In the genomic region with DNA sequence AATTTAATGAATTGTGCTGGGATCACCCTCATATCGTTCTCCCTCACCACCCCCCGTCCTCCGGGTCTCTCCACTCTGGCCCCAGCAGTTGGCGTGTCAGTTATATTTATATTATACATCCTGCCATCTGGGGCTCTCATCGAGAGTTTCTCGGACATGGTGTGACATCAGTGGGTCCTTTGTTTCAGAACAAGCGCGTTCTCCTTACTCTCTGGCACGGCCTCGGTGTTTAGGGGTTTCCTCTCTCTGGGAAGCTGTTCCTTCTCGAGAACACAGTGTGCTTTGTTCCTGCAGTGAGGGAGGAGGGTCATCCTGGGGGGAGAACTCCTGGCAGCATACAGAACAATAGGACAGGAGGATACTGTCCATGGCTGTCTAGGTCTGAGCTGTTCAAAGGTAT, we compare ENCODE assay signal across 11 cellular contexts. TPM values are rescaled to one million over a fixed set of nuclear protein-coding genes. Genes with fewer than 3 reads are reported as not detected.
DNase-seq lines count a peak whose midpoint lies in the region; ATAC-seq and TF ChIP-seq lines count a peak whose summit lies in the region.
"Had no signal": no experiment of that assay in that cellular context is flagged by ENCODE, and none has a peak within 500 bp of the region (broad histone marks: within the 10 kb centered on the region; RNA-seq: fewer than 3 reads in every experiment).

No MANE protein-coding gene starts in this region.

- WGBS in heart right ventricle, 2 donors: 35 to 50% methylated on average over 11 of the region's 11 CpGs

- DNase-seq in caudate nucleus (lab: John Stamatoyannopoulos, UW): peak in 21 of 61 donors; percentile 17 to 71 (median 44)
- peak in 1 of 2 donors; percentile 79 for DNase-seq in heart right ventricle
- peak; percentile 56 for DNase-seq in occipital lobe (lab: John Stamatoyannopoulos, UW)
- DNase-seq in upper lobe of right lung: no peak
- no peak for DNase-seq in stimulated activated CD4-positive, alpha-beta T cell treated with anti-CD3 and anti-CD28 coated beads, Interleukin-15, amount 100 ng/mL, for 24 hours
- no peak for DNase-seq in T-helper 1 cell
- DNase-seq in activated naive CD4-positive, alpha-beta T cell (lab: John Stamatoyannopoulos, UW): no peak
- DNase-seq: activated CD4-positive, alpha-beta T cell treated with anti-CD3 and anti-CD28 coated beads, Interleukin-2, amount 50 U/mL, for 1 hour; NCI-H2227 treated with DMSO at 0.1 percent for 48 hours; OCI-M1 had no signal

- ATAC-seq in heart right ventricle (peak; percentile 72 to 90 (median 88)), upper lobe of right lung (peak; percentile 57)

- no peaks in the 10 kb centered on the region for H3K36me3 ChIP-seq in heart right ventricle
- no peaks in the 10 kb centered on the region for H3K36me3 ChIP-seq in upper lobe of right lung
- H3K36me3 ChIP-seq: prostate gland had no signal

- peak overlapping the region in 2 of 10 donors; percentile 17 to 27 for H3K4me3 ChIP-seq in heart right ventricle
- no peak overlapping the region for H3K4me3 ChIP-seq in upper lobe of right lung
- H3K4me3 ChIP-seq: prostate gland had no signal

- H3K4me1 ChIP-seq in heart right ventricle: peaks cover 4 to 53% (median 12%) of the 10 kb centered on the region in 9 donors
- H3K4me1 ChIP-seq in upper lobe of right lung: peaks cover 4% of the 10 kb centered on the region
- H3K4me1 ChIP-seq: prostate gland had no signal

- TF ChIP-seq CTCF in heart right ventricle (IDR thresholded peaks at IDR 0.05) (no peak), upper lobe of right lung (IDR thresholded peaks at IDR 0.05) (no peak)

- H3K27me3 ChIP-seq in heart right ventricle: no peaks in the 10 kb centered on the region
- no peaks in the 10 kb centered on the region for H3K27me3 ChIP-seq in upper lobe of right lung

- H3K9me3 ChIP-seq in heart right ventricle (no peaks in the 10 kb centered on the region), upper lobe of right lung (no peaks in the 10 kb centered on the region)
- H3K9me3 ChIP-seq: prostate gland had no signal

- intact Hi-C loops in heart right ventricle (cut with DNase I): loop anchor here in 3 of 10 donors (1.0 to 10.0 kb wide), 3 partner anchors 20 to 64 kb away; no protein-coding TSS in a partner anchor
- intact Hi-C loops in upper lobe of right lung (cut with DNase I): no loop called here

- peak overlapping the region; percentile 19 for H3K27ac ChIP-seq in caudate nucleus (ENCODE audit: low read depth, low read length)
- peak overlapping the region; percentile 70 to 96 (median 88) for H3K27ac ChIP-seq in heart right ventricle
- H3K27ac ChIP-seq in upper lobe of right lung: peak overlapping the region; percentile 81

RNA-seq across cellular contexts. Expression of gene MCF2L, which starts 9.8 kb away (rescaled TPM):
- total RNA-seq in heart right ventricle (10 to 100 TPM; 29.6 to 99.8 (median 45.3) TPM), occipital lobe (146 TPM), upper lobe of right lung (69.7 TPM)
- polyA plus RNA-seq in heart right ventricle: 10 to 100 TPM; 38.6 to 94.1 TPM

Comparison
In these comparisons a context has a peak if more than half of its experiments do, and no peak if none do; other contexts are left out.
1. H3K27ac ChIP-seq: peak in every context shown above with its lines; median percentile 88 in heart right ventricle; 81 in upper lobe of right lung; 19 in caudate nucleus.